ENCODE assay signal across 29 cellular contexts in the genomic region with DNA sequence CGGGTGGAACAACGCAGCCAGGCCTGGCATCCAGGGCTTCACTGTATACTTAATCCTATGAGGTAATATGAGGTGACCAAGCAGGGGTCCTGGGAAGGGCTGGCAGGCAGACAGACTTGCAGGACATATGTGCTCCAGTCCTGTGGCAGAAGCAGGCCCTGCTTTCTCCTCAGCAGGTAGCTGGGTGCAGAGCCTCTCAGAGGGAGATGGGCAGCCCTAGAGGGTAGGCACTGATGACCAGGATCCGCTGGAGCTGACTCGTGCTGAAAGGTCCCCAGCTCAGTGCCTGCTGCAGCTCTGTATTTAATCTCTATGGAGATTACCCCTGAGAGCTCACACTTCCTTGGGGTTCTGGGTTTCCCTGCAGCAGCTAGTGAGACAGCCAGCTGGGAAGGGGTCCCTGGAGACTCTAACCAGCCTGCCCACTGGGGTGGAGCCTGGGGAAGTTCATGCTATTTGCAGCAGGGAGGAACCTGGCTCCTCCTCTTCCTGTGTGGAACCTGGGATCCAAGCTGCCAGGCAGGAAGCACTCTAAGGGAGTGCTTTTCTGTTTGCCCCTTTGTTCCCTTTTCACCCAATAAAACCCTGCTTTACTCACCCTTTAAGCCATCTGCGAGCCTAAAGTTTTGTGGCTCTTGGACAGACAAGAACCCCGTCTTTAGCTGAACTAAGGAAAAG.
"Had no signal": no experiment of that assay in that cellular context is flagged by ENCODE, and none has a peak within 500 bp of the region (broad histone marks: within the 10 kb centered on the region; RNA-seq: fewer than 3 reads in every experiment).

No MANE protein-coding gene starts in this region.

- H3K27ac ChIP-seq: brain microvascular endothelial cell, parathyroid adenoma, right atrium auricular region, suprapubic skin, tibial artery had no signal

- H3K9ac ChIP-seq: parathyroid adenoma had no signal

- H3K27me3 Mint-ChIP-seq: activated CD4-positive, alpha-beta memory T cell treated with anti-CD3 and anti-CD28 coated beads, Interleukin-2, amount 10 ng/mL, durations not matched to agents 7 days and 5 days; activated CD4-positive, alpha-beta T cell treated with anti-CD3 and anti-CD28 coated beads, Interleukin-2, amount 10 ng/mL, durations not matched to agents 7 days and 5 days; activated naive CD4-positive, alpha-beta T cell treated with anti-CD3 and anti-CD28 coated beads, Interleukin-2, amount 10 ng/mL, durations not matched to agents 7 days and 5 days; naive B cell had no signal

- H3K36me3 ChIP-seq: brain microvascular endothelial cell, right atrium auricular region, suprapubic skin, tibial artery had no signal

- H3K27ac Mint-ChIP-seq: activated CD4-positive, alpha-beta memory T cell treated with anti-CD3 and anti-CD28 coated beads, Interleukin-2, amount 10 ng/mL, durations not matched to agents 7 days and 5 days; activated CD4-positive, alpha-beta T cell treated with anti-CD3 and anti-CD28 coated beads, Interleukin-2, amount 10 ng/mL, durations not matched to agents 7 days and 5 days; activated naive CD4-positive, alpha-beta T cell treated with anti-CD3 and anti-CD28 coated beads, Interleukin-2, amount 10 ng/mL, durations not matched to agents 7 days and 5 days; activated T-cell treated with anti-CD3 and anti-CD28 coated beads, Interleukin-2, amount 50 U/mL, for 24 hours; immature natural killer cell; mesothelial cell of epicardium; naive B cell had no signal

- H3K79me2 ChIP-seq: parathyroid adenoma had no signal

- H3K4me1 ChIP-seq: right atrium auricular region, suprapubic skin, tibial artery had no signal

- DNase-seq: activated CD4-positive, alpha-beta memory T cell treated with anti-CD3 and anti-CD28 coated beads, Interleukin-2, amount 10 ng/mL, durations not matched to agents 7 days and 5 days; activated CD4-positive, alpha-beta T cell treated with anti-CD3 and anti-CD28 coated beads for 1 hour; activated CD4-positive, alpha-beta T cell treated with anti-CD3 and anti-CD28 coated beads, Interleukin-2, amount 10 ng/mL, durations not matched to agents 7 days and 5 days; activated CD8-positive, alpha-beta memory T cell treated with anti-CD3 and anti-CD28 coated beads, Interleukin-2, amount 50 U/mL, for 48 hours; activated gamma-delta T cell; activated naive CD4-positive, alpha-beta T cell treated with anti-CD3 and anti-CD28 coated beads, Interleukin-2, amount 10 ng/mL, durations not matched to agents 7 days and 5 days; activated T-cell treated with anti-CD3 and anti-CD28 coated beads, Interleukin-2, amount 50 U/mL, for 24 hours; amniotic stem cell; brain microvascular endothelial cell; caudate nucleus; cortex of kidney; foreskin fibroblast; head of caudate nucleus; hippocampal formation; immature natural killer cell; kidney; left colon; mammary epithelial cell; naive B cell; nucleus accumbens; stimulated activated naive CD4-positive, alpha-beta T cell; T-helper 9 cell; tibial artery had no signal

- H2AFZ ChIP-seq: parathyroid adenoma had no signal

- H3K36me3 Mint-ChIP-seq: activated naive CD4-positive, alpha-beta T cell treated with anti-CD3 and anti-CD28 coated beads, Interleukin-2, amount 10 ng/mL, durations not matched to agents 7 days and 5 days; immature natural killer cell; mesothelial cell of epicardium; naive B cell had no signal

- ATAC-seq: esophagus mucosa, left colon had no signal

- H3K4me1 Mint-ChIP-seq: activated CD4-positive, alpha-beta memory T cell treated with anti-CD3 and anti-CD28 coated beads, Interleukin-2, amount 10 ng/mL, durations not matched to agents 7 days and 5 days; activated CD4-positive, alpha-beta T cell treated with anti-CD3 and anti-CD28 coated beads, Interleukin-2, amount 10 ng/mL, durations not matched to agents 7 days and 5 days; activated naive CD4-positive, alpha-beta T cell treated with anti-CD3 and anti-CD28 coated beads, Interleukin-2, amount 10 ng/mL, durations not matched to agents 7 days and 5 days; immature natural killer cell; mesothelial cell of epicardium; naive B cell had no signal

- H3K9me3 Mint-ChIP-seq: activated CD4-positive, alpha-beta memory T cell treated with anti-CD3 and anti-CD28 coated beads, Interleukin-2, amount 10 ng/mL, durations not matched to agents 7 days and 5 days; activated CD4-positive, alpha-beta T cell treated with anti-CD3 and anti-CD28 coated beads, Interleukin-2, amount 10 ng/mL, durations not matched to agents 7 days and 5 days; activated naive CD4-positive, alpha-beta T cell treated with anti-CD3 and anti-CD28 coated beads, Interleukin-2, amount 10 ng/mL, durations not matched to agents 7 days and 5 days had no signal

- H3K27me3 ChIP-seq: brain microvascular endothelial cell, right atrium auricular region, suprapubic skin, tibial artery had no signal

- H3K9me3 ChIP-seq: suprapubic skin, tibial artery had no signal

- H3K4me3 ChIP-seq: right atrium auricular region, suprapubic skin, tibial artery had no signal

- H3K4me3 Mint-ChIP-seq: activated CD4-positive, alpha-beta memory T cell treated with anti-CD3 and anti-CD28 coated beads, Interleukin-2, amount 10 ng/mL, durations not matched to agents 7 days and 5 days; activated CD4-positive, alpha-beta T cell treated with anti-CD3 and anti-CD28 coated beads, Interleukin-2, amount 10 ng/mL, durations not matched to agents 7 days and 5 days; activated naive CD4-positive, alpha-beta T cell treated with anti-CD3 and anti-CD28 coated beads, Interleukin-2, amount 10 ng/mL, durations not matched to agents 7 days and 5 days; activated T-cell treated with anti-CD3 and anti-CD28 coated beads, Interleukin-2, amount 50 U/mL, for 24 hours; immature natural killer cell; mesothelial cell of epicardium; naive B cell had no signal

- FAIRE-seq: astrocyte, kidney had no signal
